ENCODE assay signal across 29 cellular contexts in genomic region chr12:70288817-70289216, GRCh38.
"Had no signal": no experiment of that assay in that cellular context is flagged by ENCODE, and none has a peak within 500 bp of the region (broad histone marks: within the 10 kb centered on the region; RNA-seq: fewer than 3 reads in every experiment).

No MANE protein-coding gene starts in this region.

- H3K4me3 Mint-ChIP-seq: activated naive CD4-positive, alpha-beta T cell treated with anti-CD3 and anti-CD28 coated beads, Interleukin-2, amount 10 ng/mL, durations not matched to agents 7 days and 5 days; nephron progenitor cell; stimulated activated effector memory CD8-positive, alpha-beta T cell treated with anti-CD3 and anti-CD28 coated beads, Interleukin-12 subunit alpha, Interleukin-12 subunit beta, amount 100 ng/mL, for 72 hours; stimulated activated naive CD8-positive, alpha-beta T cell treated with anti-CD3 and anti-CD28 coated beads, Interleukin-15, amount 100 ng/mL, for 72 hours; T-cell; T-helper 2 cell treated with Interferon-gamma antibody and Interleukin-4, amounts not matched to agents 5 μg/mL and 100 μg/mL, for 36 hours had no signal

- H3K27ac ChIP-seq: adrenal gland, ascending aorta, brain microvascular endothelial cell, esophagus muscularis mucosa, hepatocyte, left lung, suprapubic skin, tibial nerve, VCaP had no signal

- H3K27me3 ChIP-seq: adrenal gland, ascending aorta, brain microvascular endothelial cell, esophagus muscularis mucosa, hepatocyte, left lung, suprapubic skin, tibial nerve had no signal

- H3K4me3 ChIP-seq: adrenal gland, ascending aorta, esophagus muscularis mucosa, hepatocyte, left lung, suprapubic skin, tibial nerve had no signal

- H2AFZ ChIP-seq: hepatocyte had no signal

- H3K4me1 ChIP-seq: ascending aorta had no signal

- ATAC-seq: left lung; sciatic nerve; stimulated activated effector memory CD8-positive, alpha-beta T cell treated with anti-CD3 and anti-CD28 coated beads, Interleukin-12 subunit alpha, Interleukin-12 subunit beta, amount 100 ng/mL, for 72 hours; stimulated activated naive CD8-positive, alpha-beta T cell treated with anti-CD3 and anti-CD28 coated beads, Interleukin-15, amount 100 ng/mL, for 72 hours; T-cell had no signal

- FAIRE-seq: colon, small intestine had no signal

- DNase-seq: activated CD4-positive, CD25-positive, alpha-beta regulatory T cell treated with anti-CD3 and anti-CD28 coated beads, Interleukin-2, amount 50 U/mL, for 72 hours; activated effector memory CD4-positive, alpha-beta T cell treated with Interleukin-2 at 50 U/mL for 16 hours; activated naive CD4-positive, alpha-beta T cell treated with anti-CD3 and anti-CD28 coated beads, Interleukin-2, amount 10 ng/mL, durations not matched to agents 7 days and 5 days; activated T-cell treated with anti-CD3 and anti-CD28 coated beads, Interleukin-2, amount 50 U/mL, for 1 hour; adrenal gland; brain microvascular endothelial cell; caudate nucleus; effector memory CD4-positive, alpha-beta T cell; glutamatergic neuron; kidney glomerular epithelial cell; left lung; midbrain; nephron progenitor cell; nucleus accumbens; posterior cingulate gyrus; small intestine; stimulated activated CD4-positive, alpha-beta T cell treated with anti-CD3 and anti-CD28 coated beads, Interleukin-2, amount 100 ng/mL, for 24 hours; stimulated activated naive CD8-positive, alpha-beta T cell treated with anti-CD3 and anti-CD28 coated beads, Interleukin-15, amount 100 ng/mL, for 72 hours; T-cell had no signal

- H3K27me3 Mint-ChIP-seq: activated naive CD4-positive, alpha-beta T cell treated with anti-CD3 and anti-CD28 coated beads, Interleukin-2, amount 10 ng/mL, durations not matched to agents 7 days and 5 days; stimulated activated naive CD8-positive, alpha-beta T cell treated with anti-CD3 and anti-CD28 coated beads, Interleukin-15, amount 100 ng/mL, for 72 hours; T-cell had no signal

- H3K9me3 Mint-ChIP-seq: activated naive CD4-positive, alpha-beta T cell treated with anti-CD3 and anti-CD28 coated beads, Interleukin-2, amount 10 ng/mL, durations not matched to agents 7 days and 5 days; stimulated activated effector memory CD8-positive, alpha-beta T cell treated with anti-CD3 and anti-CD28 coated beads, Interleukin-12 subunit alpha, Interleukin-12 subunit beta, amount 100 ng/mL, for 72 hours; stimulated activated naive CD8-positive, alpha-beta T cell treated with anti-CD3 and anti-CD28 coated beads, Interleukin-15, amount 100 ng/mL, for 72 hours; T-cell; T-helper 2 cell treated with Interferon-gamma antibody and Interleukin-4, amounts not matched to agents 5 μg/mL and 100 μg/mL, for 36 hours had no signal

- H3K27ac Mint-ChIP-seq: T-helper 2 cell treated with Interferon-gamma antibody and Interleukin-4, amounts not matched to agents 5 μg/mL and 100 μg/mL, for 36 hours had no signal

- H3K4me2 ChIP-seq: hepatocyte had no signal
